In the genomic region with DNA sequence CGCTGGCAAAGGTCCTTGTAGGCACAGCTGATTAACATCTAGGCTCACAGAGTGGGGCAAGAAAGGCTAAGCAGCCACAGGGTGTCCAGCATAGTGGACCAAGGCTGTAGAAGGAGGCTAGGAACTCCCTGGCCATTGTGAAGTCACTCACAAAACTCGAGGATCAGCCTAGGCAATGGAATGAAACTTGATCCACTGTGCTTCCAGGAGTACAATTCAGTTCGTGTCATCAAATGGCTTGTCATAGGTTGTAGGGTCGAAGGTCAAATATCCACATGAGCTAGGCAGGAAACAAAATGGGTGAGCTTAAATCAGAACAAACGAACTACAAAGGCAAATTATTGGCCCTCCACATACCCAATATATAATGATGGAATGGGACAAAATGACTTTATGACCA, we compare ENCODE assay signal across 19 cellular contexts. TPM values are rescaled to one million over a fixed set of nuclear protein-coding genes. Genes with fewer than 3 reads are reported as not detected.
"Had no signal": no experiment of that assay in that cellular context is flagged by ENCODE, and none has a peak within 500 bp of the region (broad histone marks: within the 10 kb centered on the region; RNA-seq: fewer than 3 reads in every experiment).

No MANE protein-coding gene starts in this region.

- H3K27me3 ChIP-seq: tibial nerve had no signal

- H3K27ac ChIP-seq: coronary artery, tibial nerve had no signal

- FAIRE-seq: islet of Langerhans had no signal

- H3K27ac Mint-ChIP-seq: activated naive CD4-positive, alpha-beta T cell treated with anti-CD3 and anti-CD28 coated beads, Interleukin-2, amount 50 U/mL, for 72 hours; activated T-cell treated with anti-CD3 and anti-CD28 coated beads, Interleukin-2, amount 50 U/mL, for 24 hours had no signal

- H3K36me3 ChIP-seq: tibial nerve had no signal

- DNase-seq: activated CD4-positive, alpha-beta T cell treated with anti-CD3 and anti-CD28 coated beads, Interleukin-2, amount 50 U/mL, for 1 hour; activated effector memory CD4-positive, alpha-beta T cell treated with Interleukin-2 at 50 U/mL for 16 hours; activated T-cell treated with anti-CD3 and anti-CD28 coated beads, Interleukin-2, amount 50 U/mL, for 24 hours; caudate nucleus; naive B cell; retina; stimulated activated CD4-positive, alpha-beta T cell treated with anti-CD3 and anti-CD28 coated beads, Interleukin-2, amount 100 ng/mL, for 48 hours; stimulated activated naive CD4-positive, alpha-beta T cell; T-helper 1 cell; T1000 had no signal

- H3K9me3 Mint-ChIP-seq: naive B cell had no signal

- H3K4me3 ChIP-seq: coronary artery, tibial nerve had no signal

- ATAC-seq: activated CD4-positive, CD25-positive, alpha-beta regulatory T cell treated with anti-CD3 and anti-CD28 coated beads, Interleukin-2, amount 50 U/mL, for 24 hours; activated naive CD4-positive, alpha-beta T cell treated with anti-CD3 and anti-CD28 coated beads, Interleukin-2, amount 50 U/mL, for 72 hours; esophagus mucosa had no signal

- H3K36me3 Mint-ChIP-seq: naive B cell had no signal

- H3K4me1 ChIP-seq: tibial nerve had no signal

- H3K27me3 Mint-ChIP-seq: activated T-cell treated with anti-CD3 and anti-CD28 coated beads, Interleukin-2, amount 50 U/mL, for 24 hours had no signal

- H3K9me3 ChIP-seq: tibial nerve had no signal

- H3K4me3 Mint-ChIP-seq: activated T-cell treated with anti-CD3 and anti-CD28 coated beads, Interleukin-2, amount 50 U/mL, for 24 hours; naive B cell had no signal

RNA-seq across cellular contexts. Expression of gene FAM187B, which starts 4.4 kb away (rescaled TPM):
- total RNA-seq: activated CD8-positive, alpha-beta memory T cell treated with anti-CD3 and anti-CD28 coated beads for 36 hours; activated naive CD4-positive, alpha-beta T cell treated with anti-CD3 and anti-CD28 coated beads, Interleukin-2, amount 50 U/mL, for 72 hours; esophagus mucosa; lung microvascular endothelial cell; subcutaneous adipose tissue; tibial nerve had no signal

RNA-seq across cellular contexts. Expression of gene HAMP, which starts 49.4 kb away (rescaled TPM):
- total RNA-seq: esophagus mucosa, subcutaneous adipose tissue had no signal

RNA-seq across cellular contexts. Expression of gene MAG, which starts 59.0 kb away (rescaled TPM):
- total RNA-seq: activated CD8-positive, alpha-beta memory T cell treated with anti-CD3 and anti-CD28 coated beads for 36 hours; esophagus mucosa; lung microvascular endothelial cell; subcutaneous adipose tissue had no signal
